In the genomic region with DNA sequence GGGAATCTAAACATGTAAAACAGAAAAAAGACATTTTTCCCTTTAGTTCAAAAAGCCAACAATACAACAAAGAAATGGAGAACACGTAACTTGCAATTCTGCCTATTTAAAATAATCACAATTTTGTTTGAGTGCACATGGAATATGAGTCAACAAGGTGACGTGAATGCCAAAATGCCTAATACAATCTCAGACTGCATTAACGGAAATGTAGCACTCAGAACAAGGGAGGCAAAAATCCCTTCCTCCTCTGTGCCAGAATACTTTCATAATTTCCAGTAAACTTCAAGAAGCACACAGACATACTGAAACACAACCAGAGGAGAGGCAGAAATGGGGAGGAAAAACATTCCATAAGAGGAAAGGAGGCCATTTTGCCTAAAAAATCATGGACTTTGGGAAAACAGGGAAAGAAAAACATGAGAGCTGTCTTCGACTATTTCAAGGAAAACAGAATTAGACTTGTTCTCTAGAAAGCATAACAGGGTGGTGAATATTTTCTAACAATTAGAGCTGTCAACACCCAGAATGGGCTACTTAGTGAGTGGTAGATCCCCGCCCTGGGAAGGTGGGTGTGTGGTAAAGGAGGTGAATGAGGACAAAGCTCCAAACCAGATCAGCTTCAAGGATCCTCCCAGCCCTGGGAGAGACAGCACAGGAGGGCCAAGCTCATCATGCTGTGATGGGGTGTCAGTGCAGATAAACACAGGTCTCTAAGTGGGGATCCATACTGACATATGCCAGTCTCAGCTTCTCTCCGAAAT, we compare ENCODE assay signal across 15 cellular contexts. TPM values are rescaled to one million over a fixed set of nuclear protein-coding genes. Genes with fewer than 3 reads are reported as not detected.
DNase-seq lines count a peak whose midpoint lies in the region; ATAC-seq and TF ChIP-seq lines count a peak whose summit lies in the region.
"Had no signal": no experiment of that assay in that cellular context is flagged by ENCODE, and none has a peak within 500 bp of the region (broad histone marks: within the 10 kb centered on the region; RNA-seq: fewer than 3 reads in every experiment).

No MANE protein-coding gene starts in this region.

- peak; percentile 67 for DNase-seq in GM03348 (ENCODE audit: low spot score)
- peak; percentile 67 for DNase-seq in choroid plexus epithelial cell (ENCODE audit: low read depth)
- no peak for DNase-seq in left ventricle myocardium superior
- no peak for DNase-seq in sciatic nerve (ENCODE audit: low spot score)
- DNase-seq in activated T-cell treated with anti-CD3 and anti-CD28 coated beads, Interleukin-2, amount 50 U/mL, for 48 hours: no peak
- no peak for DNase-seq in activated T-cell treated with anti-CD3 and anti-CD28 coated beads, Interleukin-2, amount 50 U/mL, for 4 hours
- DNase-seq: activated CD4-positive, alpha-beta T cell treated with anti-CD3 and anti-CD28 coated beads for 48 hours; activated naive CD4-positive, alpha-beta T cell treated with anti-CD3 and anti-CD28 coated beads, Interleukin-2, amount 50 U/mL, for 16 hours; effector CD8-positive, alpha-beta T cell; naive thymus-derived CD8-positive, alpha-beta T cell; NCI-H2171; stimulated activated CD4-positive, alpha-beta T cell treated with anti-CD3 and anti-CD28 coated beads, Interleukin-12 subunit alpha, Interleukin-12 subunit beta, amount 100 ng/mL, for 4 hours had no signal

- no peaks in the 10 kb centered on the region for H3K4me1 Mint-ChIP-seq in activated T-cell treated with anti-CD3 and anti-CD28 coated beads, Interleukin-2, amount 50 U/mL, for 4 hours (ENCODE audit: low read depth)

- peak; percentile 63 for ATAC-seq in left ventricle myocardium superior
- ATAC-seq in sciatic nerve: peak; percentile 51
- no peak for ATAC-seq in GM18867 (IDR thresholded peaks at IDR 0.05; ENCODE audit: unreplicated experiment)
- no peak for ATAC-seq in GM19395 (IDR thresholded peaks at IDR 0.05; ENCODE audit: unreplicated experiment)
- no peak for ATAC-seq in activated T-cell treated with anti-CD3 and anti-CD28 coated beads, Interleukin-2, amount 50 U/mL, for 4 hours
- ATAC-seq: naive thymus-derived CD8-positive, alpha-beta T cell had no signal

- intact Hi-C loops in left ventricle myocardium superior (cut with micrococcal nuclease): no loop called here
- intact Hi-C loops in sciatic nerve (cut with DNase I): no loop called here

- TF ChIP-seq CTCF in choroid plexus epithelial cell (conservative IDR thresholded peaks at IDR 0.05; ENCODE audit: low read depth, low read length): no peak

- H3K4me3 Mint-ChIP-seq in activated T-cell treated with anti-CD3 and anti-CD28 coated beads, Interleukin-2, amount 50 U/mL, for 4 hours: no peak overlapping the region
- H3K4me3 Mint-ChIP-seq: naive thymus-derived CD8-positive, alpha-beta T cell; T-helper 1 cell treated with Interleukin-12 subunit alpha and Interleukin-12 subunit beta and Interleukin-4 antibody, amounts not matched to agents 30 μg/mL and 1 μg/mL, for 36 hours had no signal

- no peaks in the 10 kb centered on the region for H3K27me3 Mint-ChIP-seq in activated T-cell treated with anti-CD3 and anti-CD28 coated beads, Interleukin-2, amount 50 U/mL, for 4 hours (ENCODE audit: low read depth)
- H3K27me3 Mint-ChIP-seq: naive thymus-derived CD8-positive, alpha-beta T cell had no signal

- H3K9me3 Mint-ChIP-seq in activated T-cell treated with anti-CD3 and anti-CD28 coated beads, Interleukin-2, amount 50 U/mL, for 4 hours: no peaks in the 10 kb centered on the region
- H3K9me3 Mint-ChIP-seq: naive thymus-derived CD8-positive, alpha-beta T cell; T-helper 1 cell treated with Interleukin-12 subunit alpha and Interleukin-12 subunit beta and Interleukin-4 antibody, amounts not matched to agents 30 μg/mL and 1 μg/mL, for 36 hours had no signal

- H3K36me3 Mint-ChIP-seq in activated T-cell treated with anti-CD3 and anti-CD28 coated beads, Interleukin-2, amount 50 U/mL, for 4 hours (ENCODE audit: insufficient read depth): peaks cover 35% of the 10 kb centered on the region

- H3K4me3 ChIP-seq in choroid plexus epithelial cell (ENCODE audit: low read depth, low read length): no peak overlapping the region

RNA-seq across cellular contexts. Expression of gene ABCA1, which starts 48.2 kb away (rescaled TPM):
- total RNA-seq in left ventricle myocardium superior (13.0 TPM), sciatic nerve (65.8 TPM)
- under 1 TPM; 0.26 to 0.30 (median 0.30) TPM for total RNA-seq in activated T-cell treated with anti-CD3 and anti-CD28 coated beads, Interleukin-2, amount 50 U/mL, for 4 hours

Comparison
In these comparisons a context has a peak if more than half of its experiments do, and no peak if none do; other contexts are left out.
1. DNase-seq: peak in GM03348 (single experiment) and choroid plexus epithelial cell (single experiment); none in left ventricle myocardium superior (single experiment), sciatic nerve (single experiment), activated T-cell treated with anti-CD3 and anti-CD28 coated beads, Interleukin-2, amount 50 U/mL, for 48 hours (0 of 2) and activated T-cell treated with anti-CD3 and anti-CD28 coated beads, Interleukin-2, amount 50 U/mL, for 4 hours (single experiment).
2. ATAC-seq: peak in left ventricle myocardium superior (single experiment) and sciatic nerve (single experiment); none in GM18867 (single experiment), GM19395 (single experiment) and activated T-cell treated with anti-CD3 and anti-CD28 coated beads, Interleukin-2, amount 50 U/mL, for 4 hours (0 of 2).
3. RNA of gene ABCA1, which starts 48.2 kb away (total RNA-seq): 65.8 TPM in sciatic nerve (single experiment) and 13.0 TPM in left ventricle myocardium superior (single experiment); 0.26 to 0.30 TPM in activated T-cell treated with anti-CD3 and anti-CD28 coated beads, Interleukin-2, amount 50 U/mL, for 4 hours; every median in the first group is over 10 times any median in the second.